1 cellular context compared by ENCODE assay signal in genomic region chrX:132025085-132025484, GRCh38.
TF ChIP-seq lines count a peak whose summit lies in the region.

No MANE protein-coding gene starts in this region.

TF ChIP-seq in GM12878, 131 proteins besides CTCF, POLR2A, EP300 and RAD21 (continued from another document):
- TF ChIP-seq ZNF687 (IDR thresholded peaks at IDR 0.05), result peak; percentile 49; the same call in 1 of the 2 replicates
- TF ChIP-seq WRNIP1 (IDR thresholded peaks at IDR 0.05; ENCODE audit: borderline replicate concordance, low read depth, low read length), result 0 out of 2 replicates have a peak, but pooled peaks have one; percentile 37
- TF ChIP-seq, protein P1, sequence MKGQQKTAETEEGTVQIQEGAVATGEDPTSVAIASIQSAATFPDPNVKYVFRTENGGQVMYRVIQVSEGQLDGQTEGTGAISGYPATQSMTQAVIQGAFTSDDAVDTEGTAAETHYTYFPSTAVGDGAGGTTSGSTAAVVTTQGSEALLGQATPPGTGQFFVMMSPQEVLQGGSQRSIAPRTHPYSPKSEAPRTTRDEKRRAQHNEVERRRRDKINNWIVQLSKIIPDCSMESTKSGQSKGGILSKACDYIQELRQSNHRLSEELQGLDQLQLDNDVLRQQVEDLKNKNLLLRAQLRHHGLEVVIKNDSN (IDR thresholded peaks at IDR 0.05; ENCODE audit: borderline replicate concordance, extremely low read length, insufficient read depth, low read depth, low read length), result no peak
- no peak for TF ChIP-seq NFIC (IDR thresholded peaks at IDR 0.05; ENCODE audit: low read depth, low read length)
- TF ChIP-seq MXI1 (IDR thresholded peaks at IDR 0.05; ENCODE audit: low read depth, low read length), result peak; percentile 54; the same call in 1 of the 2 replicates
- no peak for TF ChIP-seq SUPT20H (IDR thresholded peaks at IDR 0.05; ENCODE audit: borderline replicate concordance, control insufficient read depth, low read depth, low read length)
- TF ChIP-seq, protein P2, sequence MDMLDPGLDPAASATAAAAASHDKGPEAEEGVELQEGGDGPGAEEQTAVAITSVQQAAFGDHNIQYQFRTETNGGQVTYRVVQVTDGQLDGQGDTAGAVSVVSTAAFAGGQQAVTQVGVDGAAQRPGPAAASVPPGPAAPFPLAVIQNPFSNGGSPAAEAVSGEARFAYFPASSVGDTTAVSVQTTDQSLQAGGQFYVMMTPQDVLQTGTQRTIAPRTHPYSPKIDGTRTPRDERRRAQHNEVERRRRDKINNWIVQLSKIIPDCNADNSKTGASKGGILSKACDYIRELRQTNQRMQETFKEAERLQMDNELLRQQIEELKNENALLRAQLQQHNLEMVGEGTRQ (IDR thresholded peaks at IDR 0.05; ENCODE audit: borderline replicate concordance, low read depth, low read length), result no peak
